In the genomic region with DNA sequence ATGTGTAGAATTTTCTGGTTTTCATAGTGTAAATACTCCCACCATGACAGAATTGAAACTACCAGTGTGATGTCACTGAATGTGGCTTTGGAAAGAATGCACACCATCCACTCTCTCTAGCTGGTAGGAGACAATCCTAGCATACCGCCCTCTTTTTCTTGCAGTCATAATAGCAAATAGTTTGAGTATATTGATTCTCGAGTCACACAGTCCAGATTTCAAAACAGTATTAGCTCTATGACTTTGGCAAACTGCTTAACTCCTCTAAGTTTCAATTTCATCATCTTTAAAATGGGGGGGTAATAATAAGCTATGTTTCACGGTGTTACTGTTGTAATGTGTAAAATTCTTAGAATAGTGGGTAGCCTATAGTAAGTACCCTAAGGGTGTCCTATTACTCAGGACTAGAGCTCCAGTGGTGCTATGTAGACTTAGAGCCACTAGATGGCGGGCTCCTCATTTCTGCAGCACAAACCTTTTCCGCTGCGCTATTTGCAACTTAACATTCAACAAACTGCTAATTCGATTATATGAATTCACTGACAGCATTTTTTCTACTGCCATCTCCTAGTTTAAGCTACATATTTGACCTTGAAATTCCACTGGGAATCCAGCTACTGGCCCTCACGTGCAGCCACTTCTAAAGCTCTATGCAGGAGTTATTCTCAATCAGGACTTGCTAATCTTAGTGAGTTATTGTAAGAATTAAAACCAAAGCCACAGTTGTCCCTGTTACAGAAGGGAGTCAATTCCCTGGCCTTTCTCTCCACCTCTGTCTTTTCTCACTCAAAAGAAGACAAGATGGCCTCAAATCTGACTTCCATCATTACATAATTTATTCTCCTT, we compare ENCODE assay signal across 8 cellular contexts. TPM values are rescaled to one million over a fixed set of nuclear protein-coding genes. Genes with fewer than 3 reads are reported as not detected.
A peak's percentile ranks its signal among the peaks of the same experiment; 100 is the strongest.
DNase-seq lines count a peak whose midpoint lies in the region; ATAC-seq and TF ChIP-seq lines count a peak whose summit lies in the region.

No MANE protein-coding gene starts in this region.

- peaks cover 3% of the 10 kb centered on the region for H3K27me3 Mint-ChIP-seq in neural crest cell (ENCODE audit: low read depth)

- DNase-seq in DMS153 (lab: John Stamatoyannopoulos, UW), result peak; percentile 66
- peak in 46 of 76 experiments; percentile 2 to 56 (median 22) for DNase-seq in HUDEP-2 (lab: John Stamatoyannopoulos, UW; ENCODE audit: unreplicated experiment in 76 of 76)
- DNase-seq in activated T-cell treated with anti-CD3 and anti-CD28 coated beads, Interleukin-2, amount 50 U/mL, for 1 hour, result peak; percentile 66
- DNase-seq in fibroblast of mammary gland (ENCODE audit: low read depth), result peak; percentile 85
- peak; percentile 46 for DNase-seq in neural crest cell (ENCODE audit: low read depth, low spot score)
- peak in 34 of 49 donors; percentile 9 to 69 (median 49) for DNase-seq in substantia nigra (lab: John Stamatoyannopoulos, UW)

- no peak overlapping the region for H3K4me3 Mint-ChIP-seq in neural crest cell

- peak overlapping the region; percentile 68 for H3K4me2 ChIP-seq in OCI-LY3 (ENCODE audit: low read length)

- peak overlapping the region; percentile 49 for H3K4me3 ChIP-seq in OCI-LY3 (ENCODE audit: low read length)
- no peak overlapping the region for H3K4me3 ChIP-seq in fibroblast of mammary gland (ENCODE audit: control insufficient read depth, low read depth, low read length)

- ATAC-seq in GM21390 (IDR thresholded peaks at IDR 0.05; ENCODE audit: unreplicated experiment), result peak; percentile 97

- H3K36me3 Mint-ChIP-seq in neural crest cell (ENCODE audit: low read depth), result peaks cover 8% of the 10 kb centered on the region

- H3K27ac ChIP-seq in OCI-LY3 (ENCODE audit: low read length) (no peak overlapping the region), substantia nigra (ENCODE audit: low read depth, low read length, poor library complexity, severe bottlenecking) (peak overlapping the region; percentile 10)

- H3K4me1 Mint-ChIP-seq in neural crest cell, result peaks cover 18% of the 10 kb centered on the region

- peaks cover 18% of the 10 kb centered on the region for H3K4me1 ChIP-seq in OCI-LY3 (ENCODE audit: low read length)

- H3K36me3 ChIP-seq in OCI-LY3 (replicated peaks; ENCODE audit: low read depth, low read length), result no peaks in the 10 kb centered on the region

- peak overlapping the region; percentile 18; the same call in 1 of the 2 replicates for H3K9ac ChIP-seq in OCI-LY3 (ENCODE audit: low read length)

- no peak overlapping the region for H2AFZ ChIP-seq in OCI-LY3 (ENCODE audit: low read depth, low read length)

- no peaks in the 10 kb centered on the region for H3K79me2 ChIP-seq in OCI-LY3 (ENCODE audit: low read length)

- TF ChIP-seq CTCF in OCI-LY3 (IDR thresholded peaks at IDR 0.05; ENCODE audit: low read depth, low read length), result peak; percentile 93
- peak; percentile 96 for TF ChIP-seq CTCF in fibroblast of mammary gland (conservative IDR thresholded peaks at IDR 0.05; ENCODE audit: control insufficient read depth, insufficient read depth, low read depth, low read length)
- TF ChIP-seq CTCF in neural crest cell (conservative IDR thresholded peaks at IDR 0.05), result peak; percentile 97

- no peaks in the 10 kb centered on the region for H4K20me1 ChIP-seq in OCI-LY3 (ENCODE audit: insufficient read depth, low read length)

- H3K27ac Mint-ChIP-seq in neural crest cell (ENCODE audit: unreplicated experiment), result no peak overlapping the region

- H3K27me3 ChIP-seq in OCI-LY3 (ENCODE audit: low read depth, low read length), result peaks cover 29% of the 10 kb centered on the region

- peaks cover 13% of the 10 kb centered on the region for H3K9me3 Mint-ChIP-seq in neural crest cell

- 0 out of 2 replicates have a peak, but pooled peaks cover 11% of the 10 kb centered on the region for H3K9me3 ChIP-seq in OCI-LY3 (ENCODE audit: insufficient read depth, low read length)

RNA-seq across cellular contexts. Expression of a gene that starts 18.7 kb away (rescaled TPM):
- total RNA-seq in neural crest cell, result not detected in 2 replicates

RNA-seq across cellular contexts. Expression of a gene that starts 22.7 kb away (rescaled TPM):
- total RNA-seq in neural crest cell, result 51.0 and 54.1 TPM in 2 replicates

RNA-seq across cellular contexts. Expression of a gene that starts 44.2 kb away (rescaled TPM):
- 0.61 and 0.91 TPM in 2 replicates for total RNA-seq in neural crest cell

RNA-seq across cellular contexts. Expression of a gene that starts 47.6 kb away (rescaled TPM):
- 72.8 and 76.2 TPM in 2 replicates for total RNA-seq in neural crest cell

RNA-seq across cellular contexts. Expression of a gene that starts 57.3 kb away (rescaled TPM):
- total RNA-seq in neural crest cell, result not detected in 2 replicates

Comparison
In these comparisons a context has a peak if more than half of its experiments do, and no peak if none do; other contexts are left out.
1. DNase-seq: peak in every context shown above with its lines; median percentile 85 in fibroblast of mammary gland; 66 in DMS153; 66 in activated T-cell treated with anti-CD3 and anti-CD28 coated beads, Interleukin-2, amount 50 U/mL, for 1 hour; 49 in substantia nigra; 46 in neural crest cell; 22 in HUDEP-2.